ENCODE assay signal across 1 cellular context in the genomic region with DNA sequence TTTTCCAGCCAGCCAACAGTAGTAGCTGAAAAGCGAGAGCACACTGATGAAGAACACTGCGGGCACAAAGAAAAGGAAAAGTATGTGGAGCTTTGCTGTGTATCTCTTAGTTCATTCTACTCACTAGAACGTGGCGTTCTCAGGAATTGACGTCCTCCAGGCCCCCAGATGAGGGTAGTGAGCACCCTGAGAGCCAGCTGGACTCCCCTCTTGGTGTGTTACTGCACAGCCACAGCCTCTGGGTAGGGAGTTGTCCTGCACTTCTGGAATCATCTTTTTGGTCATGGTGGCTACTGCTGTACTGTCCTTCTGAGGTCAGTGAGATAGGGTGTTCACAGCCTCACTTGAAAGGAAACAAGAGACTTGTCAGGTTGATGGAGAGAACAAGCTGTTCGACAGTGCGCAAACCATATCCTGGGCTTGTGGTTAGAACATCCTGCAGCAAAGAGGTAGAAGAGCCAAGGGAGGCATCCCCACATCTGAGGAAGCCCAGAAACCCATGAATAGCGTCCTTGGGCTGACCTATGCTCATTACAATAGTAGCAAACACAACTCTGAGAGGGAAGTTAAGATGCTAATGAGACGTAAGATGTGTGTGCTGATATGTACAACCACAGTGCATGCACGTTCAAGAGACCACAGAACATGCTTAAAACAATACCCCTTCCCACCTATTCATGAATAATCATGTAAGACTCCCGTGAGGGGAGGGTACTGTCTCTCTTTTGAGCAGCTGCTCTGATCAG.
TF ChIP-seq lines count a peak whose summit lies in the region.

No MANE protein-coding gene starts in this region.

TF ChIP-seq in GM12878, 131 proteins besides CTCF, POLR2A, EP300 and RAD21:
- TF ChIP-seq JUNB (IDR thresholded peaks at IDR 0.05) (no peak), IKZF1 (conservative IDR thresholded peaks at IDR 0.05) (0 out of 2 replicates have a peak, but pooled peaks have one; percentile 11), CBX5 (IDR thresholded peaks at IDR 0.05; ENCODE audit: low read depth) (no peak), ZZZ3 (IDR thresholded peaks at IDR 0.05; ENCODE audit: control insufficient read depth, insufficient read length, low read depth) (no peak), POU2F2 (IDR thresholded peaks at IDR 0.05; ENCODE audit: borderline replicate concordance, low read depth, low read length) (peak; percentile 30; the same call in 1 of the 3 replicates), BHLHE40 (IDR thresholded peaks at IDR 0.05; ENCODE audit: borderline replicate concordance in 1 of 2, low read depth in 2 of 2, low read length in 1 of 2) (peak; percentile 87 to 95), IKZF2 (IDR thresholded peaks at IDR 0.05) (no peak), RUNX3 (IDR thresholded peaks at IDR 0.05; ENCODE audit: low read length) (peak; percentile 61)
- TF ChIP-seq, protein P1, sequence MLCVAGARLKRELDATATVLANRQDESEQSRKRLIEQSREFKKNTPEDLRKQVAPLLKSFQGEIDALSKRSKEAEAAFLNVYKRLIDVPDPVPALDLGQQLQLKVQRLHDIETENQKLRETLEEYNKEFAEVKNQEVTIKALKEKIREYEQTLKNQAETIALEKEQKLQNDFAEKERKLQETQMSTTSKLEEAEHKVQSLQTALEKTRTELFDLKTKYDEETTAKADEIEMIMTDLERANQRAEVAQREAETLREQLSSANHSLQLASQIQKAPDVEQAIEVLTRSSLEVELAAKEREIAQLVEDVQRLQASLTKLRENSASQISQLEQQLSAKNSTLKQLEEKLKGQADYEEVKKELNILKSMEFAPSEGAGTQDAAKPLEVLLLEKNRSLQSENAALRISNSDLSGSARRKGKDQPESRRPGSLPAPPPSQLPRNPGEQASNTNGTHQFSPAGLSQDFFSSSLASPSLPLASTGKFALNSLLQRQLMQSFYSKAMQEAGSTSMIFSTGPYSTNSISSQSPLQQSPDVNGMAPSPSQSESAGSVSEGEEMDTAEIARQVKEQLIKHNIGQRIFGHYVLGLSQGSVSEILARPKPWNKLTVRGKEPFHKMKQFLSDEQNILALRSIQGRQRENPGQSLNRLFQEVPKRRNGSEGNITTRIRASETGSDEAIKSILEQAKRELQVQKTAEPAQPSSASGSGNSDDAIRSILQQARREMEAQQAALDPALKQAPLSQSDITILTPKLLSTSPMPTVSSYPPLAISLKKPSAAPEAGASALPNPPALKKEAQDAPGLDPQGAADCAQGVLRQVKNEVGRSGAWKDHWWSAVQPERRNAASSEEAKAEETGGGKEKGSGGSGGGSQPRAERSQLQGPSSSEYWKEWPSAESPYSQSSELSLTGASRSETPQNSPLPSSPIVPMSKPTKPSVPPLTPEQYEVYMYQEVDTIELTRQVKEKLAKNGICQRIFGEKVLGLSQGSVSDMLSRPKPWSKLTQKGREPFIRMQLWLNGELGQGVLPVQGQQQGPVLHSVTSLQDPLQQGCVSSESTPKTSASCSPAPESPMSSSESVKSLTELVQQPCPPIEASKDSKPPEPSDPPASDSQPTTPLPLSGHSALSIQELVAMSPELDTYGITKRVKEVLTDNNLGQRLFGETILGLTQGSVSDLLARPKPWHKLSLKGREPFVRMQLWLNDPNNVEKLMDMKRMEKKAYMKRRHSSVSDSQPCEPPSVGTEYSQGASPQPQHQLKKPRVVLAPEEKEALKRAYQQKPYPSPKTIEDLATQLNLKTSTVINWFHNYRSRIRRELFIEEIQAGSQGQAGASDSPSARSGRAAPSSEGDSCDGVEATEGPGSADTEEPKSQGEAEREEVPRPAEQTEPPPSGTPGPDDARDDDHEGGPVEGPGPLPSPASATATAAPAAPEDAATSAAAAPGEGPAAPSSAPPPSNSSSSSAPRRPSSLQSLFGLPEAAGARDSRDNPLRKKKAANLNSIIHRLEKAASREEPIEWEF (IDR thresholded peaks at IDR 0.05; ENCODE audit: insufficient replicate concordance, low read depth, low read length), result no peak
